ENCODE assay signal across 8 cellular contexts in genomic region chr11:12367057-12367456, GRCh38. TPM values are rescaled to one million over a fixed set of nuclear protein-coding genes. Genes with fewer than 3 reads are reported as not detected.
DNase-seq lines count a peak whose midpoint lies in the region; ATAC-seq and TF ChIP-seq lines count a peak whose summit lies in the region.
"Not testable (repeated sequence)": the region's sequence is repeated elsewhere in the genome, so short reads cannot be mapped to it uniquely, and the experiment has no call there.
"Had no signal": no experiment of that assay in that cellular context is flagged by ENCODE, and none has a peak within 500 bp of the region (broad histone marks: within the 10 kb centered on the region; RNA-seq: fewer than 3 reads in every experiment).

No MANE protein-coding gene starts in this region.

- peak overlapping the region; percentile 42 for H3K4me3 ChIP-seq in CD8-positive, alpha-beta memory T cell (ENCODE audit: low read length)
- H3K4me3 ChIP-seq in naive thymus-derived CD4-positive, alpha-beta T cell (ENCODE audit: low read length) = peak overlapping the region; percentile 4

- not testable (repeated sequence) for H3K27me3 ChIP-seq in CD4-positive, alpha-beta T cell (ENCODE audit: control insufficient read depth, insufficient read depth, low read length); CD8-positive, alpha-beta memory T cell (ENCODE audit: insufficient read depth, low read length, poor library complexity, severe bottlenecking); naive thymus-derived CD4-positive, alpha-beta T cell (ENCODE audit: control insufficient read depth in 2 of 2, insufficient read depth in 2 of 2, low read length in 2 of 2)

- H3K9me3 Mint-ChIP-seq in CD4-positive, alpha-beta T cell = peaks cover 14% of the 10 kb centered on the region
- peaks cover 11 to 50% (median 32%) of the 10 kb centered on the region in 5 donors for H3K9me3 Mint-ChIP-seq in CD8-positive, alpha-beta memory T cell
- H3K9me3 Mint-ChIP-seq in T-cell = peaks cover 6 to 24% (median 17%) of the 10 kb centered on the region in 3 donors
- peaks cover 38% of the 10 kb centered on the region for H3K9me3 Mint-ChIP-seq in activated CD4-positive, alpha-beta memory T cell treated with anti-CD3 and anti-CD28 coated beads for 36 hours
- H3K9me3 Mint-ChIP-seq in activated naive CD4-positive, alpha-beta T cell treated with anti-CD3 and anti-CD28 coated beads, Interleukin-2, amount 50 U/mL, for 24 hours = peaks cover 20% of the 10 kb centered on the region
- peaks cover 10% of the 10 kb centered on the region for H3K9me3 Mint-ChIP-seq in central memory CD8-positive, alpha-beta T cell
- peaks cover 8 to 67% (median 44%) of the 10 kb centered on the region in 11 donors for H3K9me3 Mint-ChIP-seq in naive thymus-derived CD4-positive, alpha-beta T cell

- H3K4me3 Mint-ChIP-seq in CD4-positive, alpha-beta T cell = peak overlapping the region; percentile 60
- H3K4me3 Mint-ChIP-seq in CD8-positive, alpha-beta memory T cell = peak overlapping the region in 3 of 7 donors; percentile 35 to 78 (median 57)
- peak overlapping the region in 1 of 3 donors; percentile 79 for H3K4me3 Mint-ChIP-seq in T-cell
- H3K4me3 Mint-ChIP-seq in activated CD4-positive, alpha-beta memory T cell treated with anti-CD3 and anti-CD28 coated beads for 36 hours = not testable (repeated sequence)
- H3K4me3 Mint-ChIP-seq in activated naive CD4-positive, alpha-beta T cell treated with anti-CD3 and anti-CD28 coated beads, Interleukin-2, amount 50 U/mL, for 24 hours = peak overlapping the region; percentile 15
- H3K4me3 Mint-ChIP-seq in central memory CD8-positive, alpha-beta T cell = peak overlapping the region; percentile 48
- H3K4me3 Mint-ChIP-seq in naive thymus-derived CD4-positive, alpha-beta T cell = peak overlapping the region in 6 of 10 donors; percentile 10 to 79 (median 72)

- peaks cover 47% of the 10 kb centered on the region for H3K4me1 ChIP-seq in CD8-positive, alpha-beta memory T cell (ENCODE audit: insufficient read depth, low read length)
- peaks cover 36 to 40% of the 10 kb centered on the region in 2 donors for H3K4me1 ChIP-seq in naive thymus-derived CD4-positive, alpha-beta T cell (ENCODE audit: control insufficient read depth in 2 of 2, insufficient read depth in 2 of 2, low read length in 2 of 2)

- H3K9me3 ChIP-seq in CD4-positive, alpha-beta T cell (ENCODE audit: control insufficient read depth, low read length); CD8-positive, alpha-beta memory T cell (ENCODE audit: low read length); naive thymus-derived CD4-positive, alpha-beta T cell (ENCODE audit: control insufficient read depth in 2 of 3, low read length in 3 of 3): not testable (repeated sequence)

- peaks cover 28% of the 10 kb centered on the region for H3K36me3 Mint-ChIP-seq in CD4-positive, alpha-beta T cell (ENCODE audit: low read depth)
- H3K36me3 Mint-ChIP-seq in CD8-positive, alpha-beta memory T cell = peaks cover 5 to 49% (median 5%) of the 10 kb centered on the region in 3 donors
- peaks cover 17% of the 10 kb centered on the region for H3K36me3 Mint-ChIP-seq in T-cell
- peaks cover 11% of the 10 kb centered on the region for H3K36me3 Mint-ChIP-seq in activated CD4-positive, alpha-beta memory T cell treated with anti-CD3 and anti-CD28 coated beads for 36 hours
- peaks cover 17% of the 10 kb centered on the region for H3K36me3 Mint-ChIP-seq in activated naive CD4-positive, alpha-beta T cell treated with anti-CD3 and anti-CD28 coated beads, Interleukin-2, amount 50 U/mL, for 24 hours
- H3K36me3 Mint-ChIP-seq in central memory CD8-positive, alpha-beta T cell (ENCODE audit: insufficient read depth) = not testable (repeated sequence)
- H3K36me3 Mint-ChIP-seq in naive thymus-derived CD4-positive, alpha-beta T cell = peaks cover 9 to 28% (median 22%) of the 10 kb centered on the region in 5 donors

- not testable (repeated sequence) for TF ChIP-seq CTCF in CD4-positive, alpha-beta T cell (IDR thresholded peaks at IDR 0.05)

- peak overlapping the region; percentile 96 for H3K27ac Mint-ChIP-seq in CD4-positive, alpha-beta T cell
- H3K27ac Mint-ChIP-seq in CD8-positive, alpha-beta memory T cell = peak overlapping the region in 7 of 8 donors; percentile 1 to 92 (median 80)
- peak overlapping the region; percentile 92 to 95 for H3K27ac Mint-ChIP-seq in T-cell
- H3K27ac Mint-ChIP-seq in activated CD4-positive, alpha-beta memory T cell treated with anti-CD3 and anti-CD28 coated beads for 36 hours = peak overlapping the region; percentile 72
- not testable (repeated sequence) for H3K27ac Mint-ChIP-seq in activated naive CD4-positive, alpha-beta T cell treated with anti-CD3 and anti-CD28 coated beads, Interleukin-2, amount 50 U/mL, for 24 hours
- H3K27ac Mint-ChIP-seq in central memory CD8-positive, alpha-beta T cell (ENCODE audit: low read depth) = peak overlapping the region; percentile 8
- peak overlapping the region in 8 of 9 donors; percentile 65 to 97 (median 92) for H3K27ac Mint-ChIP-seq in naive thymus-derived CD4-positive, alpha-beta T cell

- CTCF ChIA-PET in CD4-positive, alpha-beta T cell (lab: Charles Lee) = interaction anchor here (1.3 kb wide), 1 partner anchor 36 kb away, joined by 4 read pairs; no protein-coding TSS in a partner anchor
- CTCF ChIA-PET in CD8-positive, alpha-beta memory T cell (lab: Charles Lee) = interaction anchor here (1.0 to 1.9 kb wide), 4 partner anchors 10 to 233 kb away, joined by 3 to 14 read pairs (median 7); partner anchors contain the start of gene PARVA
- CTCF ChIA-PET in T-cell (lab: Charles Lee) = interaction anchor here in 1 of 2 donors (0.5 to 1.7 kb wide), 3 partner anchors 9 to 36 kb away, joined by 3 to 7 read pairs (median 7); no protein-coding TSS in a partner anchor
- CTCF ChIA-PET in activated CD4-positive, alpha-beta memory T cell treated with anti-CD3 and anti-CD28 coated beads for 36 hours (lab: Charles Lee) = interaction anchor here (1.0 to 2.2 kb wide), 2 partner anchors 10 to 36 kb away, joined by 4 to 8 read pairs; partner anchors contain the start of gene PARVA
- CTCF ChIA-PET in naive thymus-derived CD4-positive, alpha-beta T cell (lab: Charles Lee) = interaction anchor here (0.7 to 2.6 kb wide), 8 partner anchors 8 to 329 kb away, joined by 3 to 16 read pairs (median 4); no protein-coding TSS in a partner anchor

- not testable (repeated sequence) for H3K27me3 Mint-ChIP-seq in CD4-positive, alpha-beta T cell; CD8-positive, alpha-beta memory T cell; T-cell; activated CD4-positive, alpha-beta memory T cell treated with anti-CD3 and anti-CD28 coated beads for 36 hours; activated naive CD4-positive, alpha-beta T cell treated with anti-CD3 and anti-CD28 coated beads, Interleukin-2, amount 50 U/mL, for 24 hours; central memory CD8-positive, alpha-beta T cell
- H3K27me3 Mint-ChIP-seq in naive thymus-derived CD4-positive, alpha-beta T cell = peaks cover 0 to 41% (median 4%) of the 10 kb centered on the region in 5 donors

- H3K36me3 ChIP-seq in CD8-positive, alpha-beta memory T cell (ENCODE audit: insufficient read depth, low read length); naive thymus-derived CD4-positive, alpha-beta T cell (ENCODE audit: control insufficient read depth in 2 of 3, insufficient read depth in 3 of 3, low read length in 3 of 3): not testable (repeated sequence)

- peaks cover 60% of the 10 kb centered on the region for H3K4me1 Mint-ChIP-seq in CD4-positive, alpha-beta T cell (ENCODE audit: low read depth)
- peaks cover 53 to 57% (median 56%) of the 10 kb centered on the region in 3 donors for H3K4me1 Mint-ChIP-seq in CD8-positive, alpha-beta memory T cell
- peaks cover 49 to 58% (median 53%) of the 10 kb centered on the region in 3 donors for H3K4me1 Mint-ChIP-seq in T-cell
- H3K4me1 Mint-ChIP-seq in activated CD4-positive, alpha-beta memory T cell treated with anti-CD3 and anti-CD28 coated beads for 36 hours (ENCODE audit: low read depth) = peaks cover 45% of the 10 kb centered on the region
- H3K4me1 Mint-ChIP-seq in activated naive CD4-positive, alpha-beta T cell treated with anti-CD3 and anti-CD28 coated beads, Interleukin-2, amount 50 U/mL, for 24 hours = peaks cover 52% of the 10 kb centered on the region
- H3K4me1 Mint-ChIP-seq in central memory CD8-positive, alpha-beta T cell = peaks cover 41% of the 10 kb centered on the region
- H3K4me1 Mint-ChIP-seq in naive thymus-derived CD4-positive, alpha-beta T cell = peaks cover 15 to 65% (median 54%) of the 10 kb centered on the region in 7 donors

- not testable (repeated sequence) for ATAC-seq in CD4-positive, alpha-beta T cell (ENCODE audit: poor library complexity); T-cell (replicated peaks in 1 of 4); central memory CD8-positive, alpha-beta T cell (replicated peaks; ENCODE audit: extremely low read depth, poor library complexity, severe bottlenecking); naive thymus-derived CD4-positive, alpha-beta T cell

- not testable (repeated sequence) for DNase-seq in CD4-positive, alpha-beta T cell; CD8-positive, alpha-beta memory T cell; T-cell; activated CD4-positive, alpha-beta memory T cell treated with anti-CD3 and anti-CD28 coated beads for 36 hours; central memory CD8-positive, alpha-beta T cell (ENCODE audit: low spot score in 2 of 2); naive thymus-derived CD4-positive, alpha-beta T cell

- intact Hi-C loops in CD4-positive, alpha-beta T cell (cut with DNase I, micrococcal nuclease); activated CD4-positive, alpha-beta memory T cell treated with anti-CD3 and anti-CD28 coated beads for 36 hours (cut with micrococcal nuclease): not testable (repeated sequence)
- intact Hi-C loops in naive thymus-derived CD4-positive, alpha-beta T cell (cut with micrococcal nuclease) = loop anchor here in 1 of 2 donors (5.0 to 10.0 kb wide), 2 partner anchors 522 to 910 kb away; partner anchors contain the start of genes BMAL1 and USP47

- not testable (repeated sequence) for H3K27ac ChIP-seq in CD4-positive, alpha-beta T cell (ENCODE audit: low read depth, low read length); CD8-positive, alpha-beta memory T cell (ENCODE audit: low read depth, low read length); naive thymus-derived CD4-positive, alpha-beta T cell (ENCODE audit: low read depth, low read length)

- POLR2A ChIA-PET in CD4-positive, alpha-beta T cell (lab: Charles Lee) = interaction anchor here (1.9 to 2.7 kb wide), 3 partner anchors 9 to 36 kb away, joined by 9 to 20 read pairs (median 11); partner anchors contain the start of gene PARVA
- POLR2A ChIA-PET in CD8-positive, alpha-beta memory T cell (lab: Charles Lee) = interaction anchor here (1.0 to 2.3 kb wide), 2 partner anchors 10 to 1509 kb away, joined by 3 to 8 read pairs; partner anchors contain the start of genes PARVA and ZBED5
- POLR2A ChIA-PET in T-cell (lab: Charles Lee); activated CD4-positive, alpha-beta memory T cell treated with anti-CD3 and anti-CD28 coated beads for 36 hours (lab: Charles Lee): not testable (repeated sequence)
- POLR2A ChIA-PET in naive thymus-derived CD4-positive, alpha-beta T cell (lab: Charles Lee) = interaction anchor here (0.6 to 3.6 kb wide), 5 partner anchors 9 to 1329 kb away, joined by 3 to 37 read pairs (median 5); partner anchors contain the start of gene PARVA

RNA-seq across cellular contexts. Expression of gene PARVA, which starts 10.3 kb away (rescaled TPM):
- under 1 TPM; 0.08 to 0.98 TPM for total RNA-seq in CD4-positive, alpha-beta T cell
- under 1 TPM; 0.07 to 0.18 TPM for total RNA-seq in CD8-positive, alpha-beta memory T cell
- 0.59 TPM for polyA plus RNA-seq in CD8-positive, alpha-beta memory T cell
- total RNA-seq in T-cell = under 1 TPM; 0.41 to 0.93 (median 0.75) TPM
- under 1 TPM; 0.33 to 0.41 TPM for total RNA-seq in activated CD4-positive, alpha-beta memory T cell treated with anti-CD3 and anti-CD28 coated beads for 36 hours
- total RNA-seq in naive thymus-derived CD4-positive, alpha-beta T cell = under 1 TPM; 0.07 to 0.97 (median 0.73) TPM
- under 1 TPM; 0.38 to 0.69 TPM for polyA plus RNA-seq in naive thymus-derived CD4-positive, alpha-beta T cell
- polyA plus RNA-seq: CD14-positive monocyte had no signal
